ENCODE assay signal across 15 cellular contexts in genomic region chr7:142414135-142414534, GRCh38.
A peak's percentile ranks its signal among the peaks of the same experiment; 100 is the strongest.
DNase-seq lines count a peak whose midpoint lies in the region; ATAC-seq lines count a peak whose summit lies in the region.
"Had no signal": no experiment of that assay in that cellular context is flagged by ENCODE, and none has a peak within 500 bp of the region (broad histone marks: within the 10 kb centered on the region; RNA-seq: fewer than 3 reads in every experiment).

No MANE protein-coding gene starts in this region.

- ATAC-seq in GM19397 (IDR thresholded peaks at IDR 0.05; ENCODE audit: unreplicated experiment): peak; percentile 85
- peak; percentile 85 for ATAC-seq in HG02763 (IDR thresholded peaks at IDR 0.05; ENCODE audit: unreplicated experiment)
- ATAC-seq in HG03521 (IDR thresholded peaks at IDR 0.05; ENCODE audit: unreplicated experiment): peak; percentile 57
- ATAC-seq in GM18517 (IDR thresholded peaks at IDR 0.05; ENCODE audit: unreplicated experiment): no peak
- ATAC-seq: A549; activated naive CD4-positive, alpha-beta T cell treated with anti-CD3 and anti-CD28 coated beads, Interleukin-2, amount 50 U/mL, for 72 hours had no signal

- DNase-seq in ACHN (peak; percentile 28), cardiac septum (ENCODE audit: low spot score) (no peak), NCI-H2029 (lab: John Stamatoyannopoulos, UW) (no peak)
- DNase-seq in activated CD4-positive, alpha-beta T cell treated with anti-CD3 and anti-CD28 coated beads, Interleukin-2, amount 50 U/mL, for 48 hours: no peak
- DNase-seq: glutamatergic neuron, GOT3, kidney, NCI-H1417, ovary had no signal

- in situ Hi-C loops in ACHN (cut with HindIII; ENCODE audit: low pct_ligation_motif_present, low pct_unique_long_range_greater_than_20kb, low sequenced_read_pairs): no loop called here

- intact Hi-C loops in cardiac septum (cut with DNase I): no loop called here
